Comparison of ENCODE assay signal across 16 cellular contexts in the genomic region with DNA sequence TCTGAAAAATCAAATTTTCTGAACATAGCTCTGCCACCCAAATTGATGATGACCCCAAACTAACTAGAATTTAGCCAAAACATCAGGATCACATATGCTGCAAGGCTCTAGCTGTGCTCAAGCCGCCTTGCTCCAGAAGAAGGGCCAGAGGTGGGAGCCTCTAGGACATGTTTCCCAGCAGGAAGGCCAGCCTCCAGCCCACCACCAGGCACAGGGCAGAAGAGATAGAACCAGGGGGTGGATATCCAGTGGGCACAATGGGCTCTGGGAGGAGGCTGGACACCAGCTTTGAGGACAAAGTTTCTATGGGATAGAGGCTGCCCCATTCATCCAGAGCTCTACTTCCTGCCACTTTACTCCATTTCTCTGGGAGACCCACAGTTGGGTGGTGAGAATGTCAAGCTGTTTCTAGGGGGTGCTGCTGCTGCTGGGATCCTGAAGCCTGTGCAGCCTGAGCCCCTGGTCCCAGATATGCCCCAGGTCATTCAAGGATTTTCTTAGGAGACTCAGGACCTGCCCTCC.
A peak's percentile ranks its signal among the peaks of the same experiment; 100 is the strongest.
DNase-seq lines count a peak whose midpoint lies in the region; ATAC-seq, FAIRE-seq and TF ChIP-seq lines count a peak whose summit lies in the region.
"Had no signal": no experiment of that assay in that cellular context is flagged by ENCODE, and none has a peak within 500 bp of the region (broad histone marks: within the 10 kb centered on the region; RNA-seq: fewer than 3 reads in every experiment).

No MANE protein-coding gene starts in this region.

- no peak for TF ChIP-seq CTCF in astrocyte (IDR thresholded peaks at IDR 0.05; ENCODE audit: insufficient read depth, low read depth, low read length)

- no peak overlapping the region for H3K27ac ChIP-seq in astrocyte (ENCODE audit: low read depth, low read length)
- H3K27ac ChIP-seq: BLaER1, HL-60 had no signal

- peaks cover 8% of the 10 kb centered on the region for H3K9me3 Mint-ChIP-seq in astrocyte (ENCODE audit: unreplicated experiment)

- H3K4me2 ChIP-seq in astrocyte (ENCODE audit: low read length) = peak overlapping the region; percentile 80

- intact Hi-C loops in sciatic nerve (cut with DNase I) = no loop called here

- H3K36me3 Mint-ChIP-seq in astrocyte (ENCODE audit: low read depth, unreplicated experiment) = no peaks in the 10 kb centered on the region
- H3K36me3 Mint-ChIP-seq: CD8-positive, alpha-beta memory T cell had no signal

- no peak for FAIRE-seq in astrocyte (lab: Jason Lieb, UNC)

- H3K4me3 ChIP-seq in astrocyte (ENCODE audit: insufficient read depth, low read depth, low read length) = no peak overlapping the region
- H3K4me3 ChIP-seq: BLaER1 had no signal

- H2AFZ ChIP-seq in astrocyte (ENCODE audit: low read depth, low read length) = no peak overlapping the region

- peaks cover 30% of the 10 kb centered on the region for H3K4me1 ChIP-seq in astrocyte (ENCODE audit: insufficient read depth, low read length)

- peaks cover 45% of the 10 kb centered on the region for H3K79me2 ChIP-seq in astrocyte (ENCODE audit: insufficient read depth, low read length)

- H3K4me1 Mint-ChIP-seq in astrocyte (ENCODE audit: low read depth, unreplicated experiment) = peaks cover 10% of the 10 kb centered on the region

- H3K27me3 ChIP-seq in astrocyte (ENCODE audit: insufficient read depth, low read length) = no peaks in the 10 kb centered on the region

- H3K27ac Mint-ChIP-seq in astrocyte (ENCODE audit: unreplicated experiment) = no peak overlapping the region
- H3K27ac Mint-ChIP-seq: CD8-positive, alpha-beta memory T cell had no signal

- H3K9ac ChIP-seq in astrocyte (ENCODE audit: low read length) = no peak overlapping the region
- H3K9ac ChIP-seq: BLaER1 had no signal

- peaks cover 28% of the 10 kb centered on the region for H4K20me1 ChIP-seq in astrocyte (ENCODE audit: insufficient read depth, low read length)
- H4K20me1 ChIP-seq: BLaER1 had no signal

- DNase-seq in activated CD8-positive, alpha-beta memory T cell treated with anti-CD3 and anti-CD28 coated beads, Interleukin-2, amount 50 U/mL, for 48 hours = peak; percentile 10
- no peak for DNase-seq in activated CD8-positive, alpha-beta memory T cell treated with anti-CD3 and anti-CD28 coated beads, Interleukin-2, amount 50 U/mL, for 4 hours
- DNase-seq in astrocyte (ENCODE audit: low read depth) (no peak), left lobe of liver (ENCODE audit: low spot score) (peak; percentile 29), sciatic nerve (ENCODE audit: low spot score) (peak; percentile 27), NCI-H2196 treated with DMSO at 0.1 percent for 48 hours (lab: John Stamatoyannopoulos, UW; ENCODE audit: unreplicated experiment) (no peak), NAMALWA (ENCODE audit: low spot score) (no peak)
- DNase-seq: 8988T; AML-193; CD8-positive, alpha-beta memory T cell; DND-41; GF-D8 had no signal

- no peak for ATAC-seq in left lobe of liver
- no peak for ATAC-seq in sciatic nerve
- no peak for ATAC-seq in GM18868 (IDR thresholded peaks at IDR 0.05; ENCODE audit: unreplicated experiment)
- ATAC-seq: HCT116 had no signal

- no peaks in the 10 kb centered on the region for H3K9me3 ChIP-seq in astrocyte (ENCODE audit: insufficient read depth, low read depth, low read length)

- H3K27me3 Mint-ChIP-seq in astrocyte (ENCODE audit: low read depth, unreplicated experiment) = peaks cover 13% of the 10 kb centered on the region

- H3K4me3 Mint-ChIP-seq in astrocyte (ENCODE audit: unreplicated experiment) = no peak overlapping the region

- peaks cover under 1% of the 10 kb centered on the region for H3K36me3 ChIP-seq in astrocyte (ENCODE audit: insufficient read depth, low read length)
- H3K36me3 ChIP-seq: BLaER1 had no signal

Comparison
In these comparisons a context has a peak if more than half of its experiments do, and no peak if none do; other contexts are left out.
1. DNase-seq: peak in activated CD8-positive, alpha-beta memory T cell treated with anti-CD3 and anti-CD28 coated beads, Interleukin-2, amount 50 U/mL, for 48 hours (single experiment), left lobe of liver (single experiment) and sciatic nerve (single experiment); none in activated CD8-positive, alpha-beta memory T cell treated with anti-CD3 and anti-CD28 coated beads, Interleukin-2, amount 50 U/mL, for 4 hours (single experiment), astrocyte (single experiment), NCI-H2196 treated with DMSO at 0.1 percent for 48 hours (single experiment) and NAMALWA (single experiment).